12 cellular contexts compared by ENCODE assay signal in genomic region chr11:70159612-70160570, GRCh38. TPM values are rescaled to one million over a fixed set of nuclear protein-coding genes. Genes with fewer than 3 reads are reported as not detected.
DNase-seq lines count a peak whose midpoint lies in the region; ATAC-seq, FAIRE-seq and TF ChIP-seq lines count a peak whose summit lies in the region.
"Had no signal": no experiment of that assay in that cellular context is flagged by ENCODE, and none has a peak within 500 bp of the region (broad histone marks: within the 10 kb centered on the region; RNA-seq: fewer than 3 reads in every experiment).

No MANE protein-coding gene starts in this region.

- no peak overlapping the region for H2BK12ac ChIP-seq in trophoblast cell (ENCODE audit: low read length)

- H2BK5ac ChIP-seq in IMR-90 (ENCODE audit: low read depth, low read length, poor library complexity, severe bottlenecking) (no peak overlapping the region), trophoblast cell (ENCODE audit: low read depth, low read length, poor library complexity) (no peak overlapping the region)

- H4K91ac ChIP-seq in IMR-90 (ENCODE audit: insufficient read depth, low read depth, low read length) (no peak overlapping the region), trophoblast cell (ENCODE audit: low read depth, low read length) (no peak overlapping the region)

- H3K23ac ChIP-seq in IMR-90 (ENCODE audit: low read depth, low read length) (no peak overlapping the region), trophoblast cell (ENCODE audit: low read length) (no peak overlapping the region)

- H3K4me2 ChIP-seq in IMR-90 (ENCODE audit: low read depth, low read length) (no peak overlapping the region), trophoblast cell (ENCODE audit: low read length) (no peak overlapping the region)

- H3K79me1 ChIP-seq in IMR-90 (ENCODE audit: low read depth in 1 of 2, low read length in 2 of 2): no peaks in the 10 kb centered on the region
- no peaks in the 10 kb centered on the region for H3K79me1 ChIP-seq in trophoblast cell (ENCODE audit: low read length)

- H4K5ac ChIP-seq in IMR-90 (ENCODE audit: low read depth, low read length): no peak overlapping the region

- dilution Hi-C loops in IMR-90 (cut with HindIII; ENCODE audit: low sequenced_read_pairs, unreplicated experiment): loop anchor here (25.0 kb wide), 1 partner anchor 248 kb away; no protein-coding TSS in a partner anchor

- no peaks in the 10 kb centered on the region for H3K9me1 ChIP-seq in IMR-90 (ENCODE audit: insufficient read depth, low read length)

- peak; percentile 4 for DNase-seq in BJ (ENCODE audit: low read depth)
- peak; percentile 47 for DNase-seq in IMR-90
- peak; percentile 87 for DNase-seq in bronchial epithelial cell (ENCODE audit: low read depth)
- peak; percentile 70 for DNase-seq in mucosa of gallbladder (ENCODE audit: low spot score)
- no peak for DNase-seq in stimulated activated CD8-positive, alpha-beta memory T cell treated with anti-CD3 and anti-CD28 coated beads, Interleukin-4, amount 100 ng/mL, for 48 hours
- no peak for DNase-seq in trophoblast cell
- DNase-seq: activated T-cell treated with anti-CD3 and anti-CD28 coated beads, Interleukin-2, amount 50 U/mL, for 48 hours; cerebellar nuclear complex; naive B cell; NCI-H1092 treated with DMSO at 0.1 percent for 48 hours had no signal

- 71% methylated on average over 13 of the region's 24 CpGs; no CpG with 5 or more reads in 1 of the 2 experiments for WGBS in IMR-90 (ENCODE audit: extremely low coverage in 2 of 2, insufficient read length in 1 of 2), 2 experiments
- WGBS in trophoblast cell (ENCODE audit: extremely low coverage, insufficient coverage, insufficient read length): no CpG with 5 or more reads among the region's 24 CpGs

- in situ Hi-C loops in IMR-90 (cut with MboI; ENCODE audit: low sequenced_read_pairs): no loop called here

- H2BK20ac ChIP-seq in IMR-90 (ENCODE audit: low read depth, low read length): no peak overlapping the region

- H3K18ac ChIP-seq in IMR-90 (ENCODE audit: low read depth, low read length) (no peak overlapping the region), trophoblast cell (ENCODE audit: low read length) (no peak overlapping the region)

- H3K4me1 ChIP-seq in IMR-90 (ENCODE audit: control insufficient read depth, insufficient read depth, low read length): peaks cover 2% of the 10 kb centered on the region; the same call in 1 of the 2 replicates
- no peaks in the 10 kb centered on the region for H3K4me1 ChIP-seq in trophoblast cell (ENCODE audit: control insufficient read depth in 1 of 2, insufficient read depth in 2 of 2, low read length in 2 of 2)

- CTCF ChIA-PET in BJ (lab: Yijun Ruan, JAX): interaction anchor here (0.7 to 1.5 kb wide), 2 partner anchors 10 to 15 kb away, joined by 3 to 5 read pairs; no protein-coding TSS in a partner anchor
- CTCF ChIA-PET in IMR-90 (lab: Yijun Ruan, JAX): no interaction called here

- no peak overlapping the region for H3K27ac ChIP-seq in IMR-90 (ENCODE audit: insufficient read depth, low read length)
- no peak overlapping the region for H3K27ac ChIP-seq in trophoblast cell (ENCODE audit: low read depth, low read length)

- POLR2A ChIA-PET in BJ (lab: Charles Lee): no interaction called here
- POLR2A ChIA-PET in IMR-90 (lab: Charles Lee; ENCODE audit: unreplicated experiment): no interaction called here

- H4K8ac ChIP-seq in IMR-90 (ENCODE audit: low read depth in 2 of 2, low read length in 2 of 2) (no peak overlapping the region), trophoblast cell (ENCODE audit: low read depth, low read length) (no peak overlapping the region)

- H3K4me3 ChIP-seq in BJ (ENCODE audit: low read depth, low read length) (no peak overlapping the region), IMR-90 (ENCODE audit: insufficient read depth, low read depth, low read length) (no peak overlapping the region), bronchial epithelial cell (ENCODE audit: low read depth, low read length) (no peak overlapping the region), trophoblast cell (ENCODE audit: low read depth, low read length) (no peak overlapping the region)

- H3K36me3 ChIP-seq in BJ (ENCODE audit: control insufficient read depth, insufficient read depth, low read length) (no peaks in the 10 kb centered on the region), IMR-90 (ENCODE audit: control insufficient read depth, insufficient read depth, low read length) (peaks cover 3% of the 10 kb centered on the region; the same call in 1 of the 2 replicates), bronchial epithelial cell (ENCODE audit: control insufficient read depth, insufficient read depth, low read length) (no peaks in the 10 kb centered on the region), trophoblast cell (ENCODE audit: control insufficient read depth in 1 of 2, insufficient read depth in 2 of 2, low read length in 2 of 2) (no peaks in the 10 kb centered on the region)

- H3K14ac ChIP-seq in IMR-90 (replicated peaks; ENCODE audit: low read depth, low read length): no peak overlapping the region
- no peak overlapping the region for H3K14ac ChIP-seq in trophoblast cell (ENCODE audit: low read length)

- intact Hi-C loops in IMR-90 (cut with micrococcal nuclease): no loop called here

- no peak overlapping the region for H3K9ac ChIP-seq in IMR-90 (ENCODE audit: low read depth, low read length)
- no peak overlapping the region for H3K9ac ChIP-seq in trophoblast cell (ENCODE audit: low read length)

- H3K4ac ChIP-seq in IMR-90 (ENCODE audit: low read depth, low read length) (no peak overlapping the region), trophoblast cell (ENCODE audit: low read depth, low read length) (no peak overlapping the region)

- H3K27me3 ChIP-seq in BJ (ENCODE audit: control insufficient read depth, insufficient read depth, low read length): peaks cover 1% of the 10 kb centered on the region
- H3K27me3 ChIP-seq in IMR-90 (ENCODE audit: control insufficient read depth, insufficient read depth, low read length): no peaks in the 10 kb centered on the region
- no peaks in the 10 kb centered on the region for H3K27me3 ChIP-seq in bronchial epithelial cell (ENCODE audit: control insufficient read depth, insufficient read depth, low read length)
- H3K27me3 ChIP-seq in trophoblast cell (ENCODE audit: insufficient read depth, low read length): no peaks in the 10 kb centered on the region

- H4K12ac ChIP-seq in trophoblast cell (ENCODE audit: low read depth, low read length): no peak overlapping the region

- ATAC-seq in IMR-90 (ENCODE audit: low read depth): no peak
- ATAC-seq in HG02759 (IDR thresholded peaks at IDR 0.05; ENCODE audit: unreplicated experiment): no peak
- ATAC-seq in HG02623 (IDR thresholded peaks at IDR 0.05; ENCODE audit: unreplicated experiment): no peak

- H4K20me1 ChIP-seq in IMR-90 (ENCODE audit: insufficient read depth, low read length): no peaks in the 10 kb centered on the region

- no peak for TF ChIP-seq RAD21 in IMR-90 (IDR thresholded peaks at IDR 0.05; ENCODE audit: low read length)

- no peak overlapping the region for H3K56ac ChIP-seq in IMR-90 (ENCODE audit: extremely low read depth, insufficient read depth, low read length)

- no peak overlapping the region for H2BK15ac ChIP-seq in IMR-90 (ENCODE audit: low read depth, low read length)

- H3K9me3 ChIP-seq in IMR-90 (ENCODE audit: control insufficient read depth, insufficient read depth, low read length) (no peaks in the 10 kb centered on the region), trophoblast cell (ENCODE audit: insufficient read depth, low read depth, low read length) (peaks cover 3% of the 10 kb centered on the region)

- H3K79me2 ChIP-seq in trophoblast cell (ENCODE audit: control insufficient read depth, insufficient read depth, low read length, poor library complexity): no peaks in the 10 kb centered on the region

- no peak overlapping the region for H2AK5ac ChIP-seq in IMR-90 (ENCODE audit: low read depth, low read length)
- H2AK5ac ChIP-seq in trophoblast cell (ENCODE audit: low read length): no peak overlapping the region

- no peak for TF ChIP-seq CTCF in BJ (IDR thresholded peaks at IDR 0.05; ENCODE audit: insufficient read depth, low read depth, low read length)
- no peak for TF ChIP-seq CTCF in IMR-90 (conservative IDR thresholded peaks at IDR 0.05; ENCODE audit: low read depth, low read length)
- TF ChIP-seq CTCF in bronchial epithelial cell (IDR thresholded peaks at IDR 0.05; ENCODE audit: insufficient read depth, low read length, severe bottlenecking): no peak

- peak; percentile 50 for FAIRE-seq in bronchial epithelial cell (lab: Jason Lieb, UNC)

- no peak for TF ChIP-seq POLR2A in IMR-90 (IDR thresholded peaks at IDR 0.05; ENCODE audit: low read depth, low read length)

- BruUV-seq in IMR-90 (replicated peaks; lab: Mats Ljungman, UMichigan): no TSS peak

- H2BK120ac ChIP-seq in IMR-90 (ENCODE audit: low read depth, low read length) (no peak overlapping the region), trophoblast cell (ENCODE audit: insufficient read depth, low read length, poor library complexity) (no peak overlapping the region)

- H2AK9ac ChIP-seq in IMR-90 (replicated peaks; ENCODE audit: low read depth, low read length, poor library complexity): no peak overlapping the region

- H2AFZ ChIP-seq in IMR-90 (replicated peaks; ENCODE audit: low read length, poor library complexity) (peak overlapping the region; percentile 46), trophoblast cell (ENCODE audit: insufficient read depth, low read length, poor library complexity) (no peak overlapping the region)

TF ChIP-seq in IMR-90, 13 proteins besides CTCF, POLR2A, EP300 and RAD21 (continues in another document):
- TF ChIP-seq SMC3 (IDR thresholded peaks at IDR 0.05; ENCODE audit: low read depth, low read length) (no peak), FOS (IDR thresholded peaks at IDR 0.05; ENCODE audit: low read depth, low read length) (no peak), USF2 (IDR thresholded peaks at IDR 0.05; ENCODE audit: low read depth, low read length) (no peak), CEBPB (IDR thresholded peaks at IDR 0.05; ENCODE audit: low read depth, low read length) (no peak), MXI1 (IDR thresholded peaks at IDR 0.05; ENCODE audit: borderline replicate concordance, low read depth, low read length) (no peak)

RNA-seq across cellular contexts. Expression of gene FADD, which starts 43.2 kb away (rescaled TPM):
- polyA plus RNA-seq in BJ (2011; rRNA removed) (29.2 and 41.3 TPM in 2 replicates), IMR-90 (2012; rRNA removed) (33.8 and 38.1 TPM in 2 replicates)
- polyA minus RNA-seq in BJ (2011; rRNA and poly(A)+ RNA removed): 22.2 and 36.9 TPM in 2 replicates
- total RNA-seq in IMR-90 (2012; rRNA removed) (44.4 and 47.2 TPM in 2 replicates), bronchial epithelial cell (32.4 and 52.1 TPM in 2 replicates), mucosa of gallbladder (32.7 TPM)
- polyA plus RNA-seq in IMR-90 (2012; cell fraction: cytosol; rRNA removed): 27.3 and 43.5 TPM in 2 replicates
- 13.3 and 24.4 TPM in 2 replicates for polyA plus RNA-seq in IMR-90 (2012; cell fraction: nucleus; rRNA removed; ENCODE audit: low replicate concordance)
- polyA plus RNA-seq in trophoblast cell (2013): 20.0 and 20.1 TPM in 2 replicates

Comparison
In these comparisons a context has a peak if more than half of its experiments do, and no peak if none do; other contexts are left out.
1. DNase-seq: peak in BJ (single experiment), IMR-90 (single experiment), bronchial epithelial cell (single experiment) and mucosa of gallbladder (single experiment); none in stimulated activated CD8-positive, alpha-beta memory T cell treated with anti-CD3 and anti-CD28 coated beads, Interleukin-4, amount 100 ng/mL, for 48 hours (single experiment) and trophoblast cell (0 of 2).